20 cellular contexts compared by ENCODE assay signal in the genomic region with DNA sequence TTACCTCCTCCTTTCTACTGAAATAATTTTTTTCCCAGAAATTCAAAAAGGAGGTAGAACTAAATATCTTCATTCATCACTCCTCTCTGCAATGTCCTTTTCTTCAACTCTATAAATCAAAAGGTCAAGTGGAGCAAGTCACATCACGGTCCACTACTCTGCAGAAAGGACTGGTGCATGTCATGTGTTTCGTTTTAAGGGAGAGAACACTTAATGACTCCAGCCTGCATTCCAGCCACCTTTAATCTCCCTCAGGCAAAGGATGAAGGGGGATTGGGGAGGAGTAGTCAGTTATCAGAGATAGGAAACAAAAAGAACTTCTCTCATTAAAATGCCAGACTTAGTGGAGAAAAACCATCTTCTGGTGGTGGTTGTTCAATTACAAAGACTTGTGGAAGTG.
DNase-seq lines count a peak whose midpoint lies in the region; ATAC-seq, FAIRE-seq and TF ChIP-seq lines count a peak whose summit lies in the region.
"Had no signal": no experiment of that assay in that cellular context is flagged by ENCODE, and none has a peak within 500 bp of the region (broad histone marks: within the 10 kb centered on the region; RNA-seq: fewer than 3 reads in every experiment).

No MANE protein-coding gene starts in this region.

- no peak for TF ChIP-seq POLR2A in endothelial cell of umbilical vein (IDR thresholded peaks at IDR 0.05; ENCODE audit: low read depth, low read length)

- peaks cover 2% of the 10 kb centered on the region for H3K36me3 Mint-ChIP-seq in mesothelial cell of epicardium
- H3K36me3 Mint-ChIP-seq: CD14-positive monocyte had no signal

- no peak for ATAC-seq in left colon
- no peak for ATAC-seq in esophagus mucosa
- ATAC-seq: Panc1 had no signal

- no peaks in the 10 kb centered on the region for H3K79me2 ChIP-seq in endothelial cell of umbilical vein (ENCODE audit: control insufficient read depth, insufficient read depth, low read length)

- CTCF ChIA-PET in HEK293 (lab: Yijun Ruan, JAX) (no interaction called here), endothelial cell of umbilical vein (lab: Charles Lee) (no interaction called here)

- H2AFZ ChIP-seq in endothelial cell of umbilical vein (ENCODE audit: low read depth, low read length), result peak overlapping the region; percentile 32

- no peak overlapping the region for H3K4me3 Mint-ChIP-seq in mesothelial cell of epicardium
- H3K4me3 Mint-ChIP-seq: CD14-positive monocyte had no signal

- no peak overlapping the region for H3K4me2 ChIP-seq in endothelial cell of umbilical vein (ENCODE audit: insufficient read depth, low read length)
- H3K4me2 ChIP-seq: KMS-11 had no signal

- H3K27me3 Mint-ChIP-seq in mesothelial cell of epicardium (ENCODE audit: low read depth), result no peaks in the 10 kb centered on the region

- intact Hi-C loops in endothelial cell of umbilical vein (cut with micrococcal nuclease), result no loop called here
- intact Hi-C loops in left colon (cut with DNase I, micrococcal nuclease), result no loop called here

- no peak overlapping the region for H3K9ac ChIP-seq in endothelial cell of umbilical vein (replicated peaks; ENCODE audit: extremely low read depth, insufficient read depth, low read length)
- H3K9ac ChIP-seq: KMS-11 had no signal

- H3K27me3 ChIP-seq in endothelial cell of umbilical vein (ENCODE audit: control insufficient read depth in 2 of 2, insufficient read depth in 2 of 2, low read length in 2 of 2), result no peaks in the 10 kb centered on the region

- H3K27ac Mint-ChIP-seq in mesothelial cell of epicardium, result peak overlapping the region; percentile 92
- H3K27ac Mint-ChIP-seq: CD14-positive monocyte had no signal

- no peak for FAIRE-seq in endothelial cell of umbilical vein (lab: Jason Lieb, UNC)
- FAIRE-seq in RCC 7860 (lab: Jason Lieb, UNC), result no peak
- FAIRE-seq: GM12892 had no signal

- H3K27ac ChIP-seq in HEK293 (ENCODE audit: extremely low read depth, low read depth, low read length) (no peak overlapping the region), endothelial cell of umbilical vein (ENCODE audit: insufficient read depth, low read depth, low read length) (no peak overlapping the region)
- H3K27ac ChIP-seq: KMS-11 had no signal

- no peaks in the 10 kb centered on the region for H3K9me1 ChIP-seq in endothelial cell of umbilical vein (replicated peaks; ENCODE audit: control insufficient read depth, extremely low read depth, insufficient read depth, low read length)

- H4K20me1 ChIP-seq in endothelial cell of umbilical vein (replicated peaks; ENCODE audit: control insufficient read depth, extremely low read depth, insufficient read depth, low read length), result no peaks in the 10 kb centered on the region

- H3K9me3 Mint-ChIP-seq in mesothelial cell of epicardium, result no peaks in the 10 kb centered on the region

- peak; percentile 39 for DNase-seq in A172 (ENCODE audit: low spot score)
- DNase-seq in endothelial cell of umbilical vein (ENCODE audit: low read depth, low spot score), result no peak
- DNase-seq in mesothelial cell of epicardium (ENCODE audit: low spot score in 2 of 2, unreplicated experiment in 2 of 2), result no peak
- DNase-seq in left colon, result no peak
- DNase-seq in RCC 7860 (ENCODE audit: low spot score), result no peak
- DNase-seq in occipital lobe (lab: John Stamatoyannopoulos, UW), result no peak
- DNase-seq: AML-193, DMS153, H7, NCI-H1092, NCI-H146, NCI-H2081 treated with DMSO at 0.1 percent for 48 hours, NCI-H510A, SHP77 treated with DMSO at 0.1 percent for 48 hours had no signal

- POLR2A ChIA-PET in HEK293 (lab: Yijun Ruan, JAX), result no interaction called here
- POLR2A ChIA-PET in endothelial cell of umbilical vein (lab: Charles Lee), result no interaction called here

- H3K4me1 ChIP-seq in HEK293 (ENCODE audit: control insufficient read depth, insufficient read depth, low read length) (no peaks in the 10 kb centered on the region), endothelial cell of umbilical vein (ENCODE audit: control insufficient read depth, extremely low read depth, insufficient read depth, low read length) (peaks cover 40% of the 10 kb centered on the region)

- H3K9me3 ChIP-seq in HEK293 (ENCODE audit: control insufficient read depth, insufficient read depth, low read depth, low read length), result no peaks in the 10 kb centered on the region
- H3K9me3 ChIP-seq in endothelial cell of umbilical vein (replicated peaks; ENCODE audit: control insufficient read depth, insufficient read depth, low read length), result no peaks in the 10 kb centered on the region

- dilution Hi-C loops in endothelial cell of umbilical vein (cut with MboI; ENCODE audit: extremely low pct_ligation_motif_present, low sequenced_read_pairs), result no loop called here

- no peak overlapping the region for H3K4me3 ChIP-seq in HEK293 (ENCODE audit: low read depth, low read length)
- no peak overlapping the region for H3K4me3 ChIP-seq in endothelial cell of umbilical vein (replicated peaks in 1 of 3; ENCODE audit: insufficient read depth in 1 of 3, low read depth in 1 of 3, low read length in 3 of 3)

- peaks cover 71% of the 10 kb centered on the region for H3K4me1 Mint-ChIP-seq in mesothelial cell of epicardium
- H3K4me1 Mint-ChIP-seq: CD14-positive monocyte had no signal

- no peak for TF ChIP-seq CTCF in HEK293 (tag by site-specific recombination; IDR thresholded peaks at IDR 0.05)
- no peak for TF ChIP-seq CTCF in endothelial cell of umbilical vein (IDR thresholded peaks at IDR 0.05; ENCODE audit: extremely low read depth in 1 of 2, insufficient read depth in 1 of 2, low read depth in 1 of 2, low read length in 2 of 2)
- no peak for TF ChIP-seq CTCF in mesothelial cell of epicardium (IDR thresholded peaks at IDR 0.05; ENCODE audit: unreplicated experiment)

- no TSS peak for BruUV-seq in endothelial cell of umbilical vein (replicated peaks; lab: Mats Ljungman, UMichigan)

- no peaks in the 10 kb centered on the region for H3K36me3 ChIP-seq in HEK293 (ENCODE audit: control insufficient read depth in 2 of 2, insufficient read depth in 1 of 2, low read length in 2 of 2)
- no peaks in the 10 kb centered on the region for H3K36me3 ChIP-seq in endothelial cell of umbilical vein (ENCODE audit: control insufficient read depth in 2 of 2, extremely low read depth in 1 of 2, insufficient read depth in 2 of 2, low read length in 2 of 2)

TF ChIP-seq in HEK293, 187 proteins besides CTCF, POLR2A, EP300 and RAD21:
- TF ChIP-seq ZNF211 (tag by site-specific recombination; IDR thresholded peaks at IDR 0.05; ENCODE audit: low read depth) (no peak), ZNF677 (tag by site-specific recombination; IDR thresholded peaks at IDR 0.05) (peak; percentile 62; the same call in 1 of the 2 replicates), ZNF544 (tag by site-specific recombination; IDR thresholded peaks at IDR 0.05) (no peak), ZNF747 (tag by site-specific recombination; IDR thresholded peaks at IDR 0.05) (no peak), MYNN (tag by site-specific recombination; IDR thresholded peaks at IDR 0.05; ENCODE audit: borderline replicate concordance) (no peak)

TF ChIP-seq in endothelial cell of umbilical vein, 7 proteins besides CTCF, POLR2A, EP300 and RAD21:
- TF ChIP-seq GATA2 (IDR thresholded peaks at IDR 0.05; ENCODE audit: insufficient read depth, insufficient read length, low read depth, low read length) (no peak), EZH2 (IDR thresholded peaks at IDR 0.05; ENCODE audit: borderline replicate concordance, low read depth, low read length, severe bottlenecking) (no peak), JUN (IDR thresholded peaks at IDR 0.05; ENCODE audit: borderline replicate concordance, insufficient read depth, insufficient read length, low read depth) (no peak), FOS (IDR thresholded peaks at IDR 0.05; ENCODE audit: borderline replicate concordance, insufficient read depth, low read length) (no peak), POLR2AphosphoS5 (IDR thresholded peaks at IDR 0.05; ENCODE audit: insufficient read depth, low read depth, low read length) (no peak), MYC (IDR thresholded peaks at IDR 0.05; ENCODE audit: low read depth, low read length) (no peak)
- TF ChIP-seq, protein P1, sequence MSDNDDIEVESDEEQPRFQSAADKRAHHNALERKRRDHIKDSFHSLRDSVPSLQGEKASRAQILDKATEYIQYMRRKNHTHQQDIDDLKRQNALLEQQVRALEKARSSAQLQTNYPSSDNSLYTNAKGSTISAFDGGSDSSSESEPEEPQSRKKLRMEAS (IDR thresholded peaks at IDR 0.05; ENCODE audit: insufficient read depth, insufficient read length), result no peak
TF ChIP-seq in endothelial cell of umbilical vein: peak in this region for 0.
